8 cellular contexts compared by ENCODE assay signal in the genomic region with DNA sequence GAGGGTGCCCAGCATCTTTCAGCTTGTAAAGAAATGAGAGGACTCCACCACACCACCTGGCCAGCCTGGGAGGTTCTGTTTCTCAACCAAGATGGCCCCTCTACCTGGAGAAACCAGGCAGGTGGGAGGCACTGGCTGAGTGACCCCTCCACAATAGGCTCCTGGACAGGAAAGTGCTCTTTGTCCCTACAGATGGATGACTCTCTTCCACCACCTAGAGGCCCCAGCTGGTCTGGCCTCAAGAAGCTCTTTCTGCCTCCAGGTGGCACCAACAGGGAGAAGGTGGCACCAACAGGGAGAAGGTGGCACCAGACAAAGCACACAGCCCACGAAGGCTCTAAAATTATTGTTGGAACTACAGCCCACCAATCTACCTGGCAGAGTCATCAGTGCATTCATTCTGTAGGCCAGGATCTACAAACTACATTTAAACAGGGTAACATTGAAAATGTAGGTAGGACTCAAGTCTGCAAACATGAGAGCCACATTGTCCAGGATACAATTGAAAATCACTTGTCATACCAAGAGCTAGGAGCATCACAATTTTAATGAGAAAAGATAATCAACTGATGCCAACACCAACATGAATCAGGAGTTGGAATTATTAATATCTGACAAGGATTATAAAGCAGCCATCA. TPM values are rescaled to one million over a fixed set of nuclear protein-coding genes. Genes with fewer than 3 reads are reported as not detected.
DNase-seq lines count a peak whose midpoint lies in the region; ATAC-seq and TF ChIP-seq lines count a peak whose summit lies in the region.

No MANE protein-coding gene starts in this region.

- H3K27me3 Mint-ChIP-seq in natural killer cell (ENCODE audit: low read depth in 2 of 2): peaks cover 20 to 31% of the 10 kb centered on the region in 2 donors

- H3K27ac Mint-ChIP-seq in natural killer cell: no peak overlapping the region

- intact Hi-C loops in natural killer cell (cut with micrococcal nuclease): no loop called here

- DNase-seq in DMS 273 treated with DMSO at 0.1 percent for 48 hours (lab: John Stamatoyannopoulos, UW) (peak; percentile 8), HUDEP-2 (lab: John Stamatoyannopoulos, UW; ENCODE audit: unreplicated experiment in 76 of 76) (peak in 39 of 76 experiments; percentile 3 to 62 (median 31)), SKM-1 (lab: John Stamatoyannopoulos, UW; ENCODE audit: unreplicated experiment) (peak; percentile 4), natural killer cell (no peak), DMS79 (lab: John Stamatoyannopoulos, UW) (no peak)
- peak; percentile 24 for DNase-seq in central memory CD4-positive, alpha-beta T cell

- peaks cover 11% of the 10 kb centered on the region for H3K36me3 Mint-ChIP-seq in natural killer cell

- no peak overlapping the region for H3K4me3 Mint-ChIP-seq in natural killer cell

- ATAC-seq in natural killer cell (peak in 2 of 3 donors; percentile 42 to 56), GM21723 (IDR thresholded peaks at IDR 0.05; ENCODE audit: unreplicated experiment) (no peak), HG03571 (IDR thresholded peaks at IDR 0.05; ENCODE audit: unreplicated experiment) (no peak)

- peaks cover 2 to 7% of the 10 kb centered on the region in 2 donors for H3K9me3 Mint-ChIP-seq in natural killer cell

- peaks cover 0 to 5% of the 10 kb centered on the region in 2 donors for H3K4me1 Mint-ChIP-seq in natural killer cell

- peak; percentile 30 for TF ChIP-seq CTCF in natural killer cell (IDR thresholded peaks at IDR 0.05)

RNA-seq across cellular contexts. Expression of gene TMPRSS3, which starts 14.4 kb away (rescaled TPM):
- total RNA-seq in natural killer cell: under 1 TPM in 1 of 3 donors, not detected in 2; 0.25 TPM

RNA-seq across cellular contexts. Expression of gene TFF1, which starts 15.1 kb away (rescaled TPM):
- not detected for total RNA-seq in natural killer cell

RNA-seq across cellular contexts. Expression of gene UBASH3A, which starts 22.2 kb away (rescaled TPM):
- 1 to 10 TPM in 2 of 3 donors, under 1 TPM in 1; 0.66 to 5.0 (median 2.0) TPM for total RNA-seq in natural killer cell

RNA-seq across cellular contexts. Expression of gene TFF2, which starts 30.7 kb away (rescaled TPM):
- not detected for total RNA-seq in natural killer cell

Comparison
In these comparisons a context has a peak if more than half of its experiments do, and no peak if none do; other contexts are left out.
1. DNase-seq: peak in DMS 273 treated with DMSO at 0.1 percent for 48 hours (single experiment), HUDEP-2 (39 of 76), SKM-1 (single experiment) and central memory CD4-positive, alpha-beta T cell (single experiment); none in natural killer cell (single experiment) and DMS79 (single experiment).
2. ATAC-seq: peak in natural killer cell (2 of 3); none in GM21723 (single experiment) and HG03571 (single experiment).